Comparison of ENCODE assay signal across 21 cellular contexts in the genomic region with DNA sequence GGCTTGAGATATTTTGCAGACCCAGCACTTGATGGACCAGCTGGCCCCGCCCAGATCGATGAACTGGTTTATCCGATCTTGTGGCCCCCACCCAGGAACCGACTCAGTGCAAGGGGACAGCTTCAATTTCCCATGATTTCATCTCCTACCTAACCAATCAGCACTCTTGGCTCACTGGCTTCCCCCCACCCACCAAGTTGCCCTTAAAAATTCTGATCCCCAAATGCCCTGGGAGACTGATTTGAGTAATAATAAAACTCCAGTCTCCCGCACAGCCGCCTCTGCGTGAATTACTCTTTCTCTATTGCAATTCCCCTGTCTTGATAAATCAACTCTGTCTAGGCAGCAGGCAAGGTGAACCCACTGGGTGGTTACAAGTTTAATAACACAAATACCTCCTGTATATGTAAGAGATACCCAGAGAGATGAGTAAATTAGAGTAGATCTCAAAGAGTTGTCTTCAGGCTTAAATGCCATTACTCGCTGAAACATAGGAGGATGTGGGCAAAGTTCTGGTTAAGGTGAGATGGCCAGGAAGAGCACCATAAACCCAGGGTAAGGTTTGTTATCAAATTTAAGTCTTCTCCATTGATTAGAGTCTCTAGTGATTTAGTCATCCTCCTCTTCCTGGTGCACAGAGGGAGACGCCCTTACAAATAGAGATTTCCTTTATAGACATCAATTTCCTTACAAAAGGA.
A peak's percentile ranks its signal among the peaks of the same experiment; 100 is the strongest.
DNase-seq lines count a peak whose midpoint lies in the region; FAIRE-seq and TF ChIP-seq lines count a peak whose summit lies in the region.
"Had no signal": no experiment of that assay in that cellular context is flagged by ENCODE, and none has a peak within 500 bp of the region (broad histone marks: within the 10 kb centered on the region; RNA-seq: fewer than 3 reads in every experiment).

No MANE protein-coding gene starts in this region.

- no peak overlapping the region for H3K4me2 ChIP-seq in H9 (ENCODE audit: insufficient read depth, insufficient read length, low read length)
- H3K4me2 ChIP-seq: A549, PC-9 had no signal

- H3K4me3 Mint-ChIP-seq in activated naive CD4-positive, alpha-beta T cell treated with anti-CD3 and anti-CD28 coated beads, Interleukin-2, amount 50 U/mL, for 24 hours: peak overlapping the region; percentile 65
- no peak overlapping the region for H3K4me3 Mint-ChIP-seq in H9
- H3K4me3 Mint-ChIP-seq: endodermal cell, nephron had no signal

- no peak overlapping the region for H3K9ac ChIP-seq in H9 (ENCODE audit: extremely low read depth, insufficient read length, low read length)

- peaks cover under 1% of the 10 kb centered on the region for H3K9me3 Mint-ChIP-seq in activated naive CD4-positive, alpha-beta T cell treated with anti-CD3 and anti-CD28 coated beads, Interleukin-2, amount 50 U/mL, for 24 hours
- peaks cover 0 to 2% of the 10 kb centered on the region in 2 experiments; a peak in 3 of 5 replicates for H3K9me3 Mint-ChIP-seq in H9

- no peak overlapping the region for H2AK5ac ChIP-seq in H9 (ENCODE audit: insufficient read length, low read length)

- H2BK15ac ChIP-seq in H9 (ENCODE audit: low read depth, low read length): no peak overlapping the region

- H4K8ac ChIP-seq in H9 (replicated peaks; ENCODE audit: insufficient read length, low read depth, low read length): no peak overlapping the region

- no peaks in the 10 kb centered on the region for H4K20me1 ChIP-seq in H9 (ENCODE audit: control insufficient read depth, insufficient read depth, insufficient read length)

- peak overlapping the region; percentile 67 for H3K27ac Mint-ChIP-seq in activated naive CD4-positive, alpha-beta T cell treated with anti-CD3 and anti-CD28 coated beads, Interleukin-2, amount 50 U/mL, for 24 hours
- H3K27ac Mint-ChIP-seq in H9: no peak overlapping the region
- H3K27ac Mint-ChIP-seq: endodermal cell, nephron had no signal

- peaks cover 67% of the 10 kb centered on the region for H3K4me1 Mint-ChIP-seq in activated naive CD4-positive, alpha-beta T cell treated with anti-CD3 and anti-CD28 coated beads, Interleukin-2, amount 50 U/mL, for 24 hours
- no peaks in the 10 kb centered on the region for H3K4me1 Mint-ChIP-seq in H9
- H3K4me1 Mint-ChIP-seq: endodermal cell, nephron had no signal

- H3K79me1 ChIP-seq in H9 (ENCODE audit: insufficient read depth, low read depth, low read length, poor library complexity, severe bottlenecking): no peaks in the 10 kb centered on the region

- no peak overlapping the region for H4K5ac ChIP-seq in H9 (ENCODE audit: insufficient read length, low read depth, low read length)

- H3K4me1 ChIP-seq in small intestine (ENCODE audit: control insufficient read depth in 2 of 2, insufficient read depth in 1 of 2, low read depth in 1 of 2, low read length in 1 of 2): no peaks in the 10 kb centered on the region
- no peaks in the 10 kb centered on the region for H3K4me1 ChIP-seq in H9 (ENCODE audit: insufficient read depth, low read length)
- H3K4me1 ChIP-seq: A549, ascending aorta, psoas muscle had no signal

- no peak overlapping the region for H3T11ph ChIP-seq in H9 (ENCODE audit: low read length)

- no peak overlapping the region for H3K4me3 ChIP-seq in small intestine (ENCODE audit: low read depth in 1 of 2, low read length in 2 of 2)
- H3K4me3 ChIP-seq: A549, ascending aorta, heart left ventricle, PC-9, psoas muscle had no signal

- DNase-seq in activated CD8-positive, alpha-beta memory T cell treated with anti-CD3 and anti-CD28 coated beads for 24 hours: peak; percentile 69
- no peak for DNase-seq in activated CD8-positive, alpha-beta memory T cell treated with anti-CD3 and anti-CD28 coated beads, Interleukin-2, amount 50 U/mL, for 4 hours
- peak in 3 of 5 experiments; percentile 27 to 89 (median 46) for DNase-seq in T-helper 2 cell
- DNase-seq in small intestine: peak; percentile 52
- DNase-seq in H9: no peak
- no peak for DNase-seq in middle frontal gyrus (ENCODE audit: extremely low spot score, low spot score)
- no peak for DNase-seq in SW 1271 (lab: John Stamatoyannopoulos, UW)
- DNase-seq: C1 segment of cervical spinal cord, DMS53, endodermal cell, H7, heart left ventricle, KG1, NCI-H1105, PC-9, psoas muscle had no signal

- H3K56ac ChIP-seq in H9 (ENCODE audit: insufficient read length, low read depth, low read length): no peak overlapping the region

- H2BK12ac ChIP-seq in H9 (ENCODE audit: insufficient read length, low read depth, low read length): no peak overlapping the region

- H2BK120ac ChIP-seq in H9 (ENCODE audit: low read depth, low read length, poor library complexity, severe bottlenecking): no peak overlapping the region

- H3K14ac ChIP-seq in H9 (ENCODE audit: insufficient read depth, low read length): no peak overlapping the region

- H3K23me2 ChIP-seq in H9 (ENCODE audit: insufficient read length, low read depth, low read length, poor library complexity, severe bottlenecking): no peaks in the 10 kb centered on the region

- no peak overlapping the region for H3K23ac ChIP-seq in H9 (ENCODE audit: insufficient read length, low read depth, low read length)

- no peaks in the 10 kb centered on the region for H3K27me3 ChIP-seq in small intestine (ENCODE audit: control insufficient read depth in 2 of 2, insufficient read depth in 2 of 2, low read length in 2 of 2)
- H3K27me3 ChIP-seq in H9 (ENCODE audit: insufficient read depth, low read length): no peaks in the 10 kb centered on the region
- H3K27me3 ChIP-seq: ascending aorta, heart left ventricle had no signal

- no peak overlapping the region for H2BK20ac ChIP-seq in H9 (ENCODE audit: low read depth, low read length, poor library complexity, severe bottlenecking)

- WGBS in small intestine, 3 donors: 70 to 75% (median 75%) methylated on average over 9 of the region's 9 CpGs
- WGBS in H9 (ENCODE audit: extremely low coverage, insufficient read length, low lambda C conversion rate): no CpG with 5 or more reads among the region's 9 CpGs

- H2AFZ ChIP-seq in H9 (ENCODE audit: low read length): no peak overlapping the region
- H2AFZ ChIP-seq: PC-9 had no signal

- H4K91ac ChIP-seq in H9 (ENCODE audit: insufficient read length, low read depth, low read length): no peak overlapping the region

- no peak overlapping the region for H3K4ac ChIP-seq in H9 (ENCODE audit: low read depth, low read length)

- no peaks in the 10 kb centered on the region for H3K36me3 ChIP-seq in small intestine (ENCODE audit: control insufficient read depth in 2 of 2, insufficient read depth in 2 of 2, low read length in 2 of 2)
- H3K36me3 ChIP-seq: ascending aorta, heart left ventricle had no signal

- H3K79me2 ChIP-seq in H9 (ENCODE audit: insufficient read depth, low read length): no peaks in the 10 kb centered on the region

- FAIRE-seq in small intestine (lab: Jason Lieb, UNC): no peak
- FAIRE-seq: A549, TTC549 had no signal

- H3K18ac ChIP-seq in H9 (ENCODE audit: insufficient read length, low read depth, low read length): no peak overlapping the region

- H3K9me3 ChIP-seq in small intestine (ENCODE audit: control insufficient read depth, low read depth) (no peaks in the 10 kb centered on the region), H9 (ENCODE audit: control insufficient read depth, low read depth, low read length) (no peaks in the 10 kb centered on the region)
- H3K9me3 ChIP-seq: ascending aorta, heart left ventricle, psoas muscle had no signal

- no peak for TF ChIP-seq CTCF in H9 (conservative IDR thresholded peaks at IDR 0.05)

- H3K27ac ChIP-seq in small intestine (ENCODE audit: low read depth in 1 of 2, low read length in 1 of 2) (no peak overlapping the region), H9 (ENCODE audit: insufficient read length, low read depth, low read length) (no peak overlapping the region)
- H3K27ac ChIP-seq: ascending aorta, heart left ventricle, PC-9, psoas muscle had no signal

- no peaks in the 10 kb centered on the region for H3K27me3 Mint-ChIP-seq in activated naive CD4-positive, alpha-beta T cell treated with anti-CD3 and anti-CD28 coated beads, Interleukin-2, amount 50 U/mL, for 24 hours
- peaks cover 2% of the 10 kb centered on the region for H3K27me3 Mint-ChIP-seq in H9 (ENCODE audit: low read depth)

- H3K36me3 Mint-ChIP-seq in activated naive CD4-positive, alpha-beta T cell treated with anti-CD3 and anti-CD28 coated beads, Interleukin-2, amount 50 U/mL, for 24 hours: no peaks in the 10 kb centered on the region
- H3K36me3 Mint-ChIP-seq in H9 (ENCODE audit: insufficient read depth in 1 of 3, low read depth in 3 of 3): peaks cover 0 to 2% (median 0%) of the 10 kb centered on the region in 3 experiments; a peak in 1 of 7 replicates

- no peak overlapping the region for H2BK5ac ChIP-seq in H9 (ENCODE audit: insufficient read length, low read length)

Comparison
In these comparisons a context has a peak if more than half of its experiments do, and no peak if none do; other contexts are left out.
1. DNase-seq: peak in activated CD8-positive, alpha-beta memory T cell treated with anti-CD3 and anti-CD28 coated beads for 24 hours (single experiment), T-helper 2 cell (3 of 5) and small intestine (single experiment); none in activated CD8-positive, alpha-beta memory T cell treated with anti-CD3 and anti-CD28 coated beads, Interleukin-2, amount 50 U/mL, for 4 hours (single experiment), H9 (single experiment), middle frontal gyrus (single experiment) and SW 1271 (0 of 2).